In the genomic region with DNA sequence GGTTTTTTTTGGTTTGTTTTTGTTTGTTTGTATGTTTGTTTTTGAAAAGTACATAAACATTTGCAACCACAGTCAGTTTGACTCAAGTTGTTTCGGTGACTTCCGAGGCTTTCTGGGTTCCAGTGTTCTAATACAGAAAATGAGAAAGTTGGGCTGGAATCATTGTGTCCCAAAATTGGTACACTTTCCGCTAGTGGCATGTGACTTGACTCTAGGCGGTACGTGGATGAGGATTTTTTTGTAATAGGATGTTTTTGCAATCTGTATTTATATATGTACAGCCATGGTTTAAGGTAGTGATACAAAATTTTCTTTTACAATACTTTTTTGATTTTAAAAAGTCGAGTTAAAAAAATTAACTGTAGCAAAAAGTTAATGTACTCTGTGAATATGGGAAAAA, we compare ENCODE assay signal across 11 cellular contexts. TPM values are rescaled to one million over a fixed set of nuclear protein-coding genes. Genes with fewer than 3 reads are reported as not detected.
A peak's percentile ranks its signal among the peaks of the same experiment; 100 is the strongest.
DNase-seq lines count a peak whose midpoint lies in the region; ATAC-seq and TF ChIP-seq lines count a peak whose summit lies in the region.
"Had no signal": no experiment of that assay in that cellular context is flagged by ENCODE, and none has a peak within 500 bp of the region (broad histone marks: within the 10 kb centered on the region; RNA-seq: fewer than 3 reads in every experiment).

No MANE protein-coding gene starts in this region.

- H3K4me3 ChIP-seq in PC-3 (ENCODE audit: low read length): peak overlapping the region; percentile 86
- peak overlapping the region; percentile 96 for H3K4me3 ChIP-seq in epithelial cell of esophagus (ENCODE audit: low read length)
- H3K4me3 ChIP-seq in sigmoid colon: no peak overlapping the region

- TF ChIP-seq EP300 in sigmoid colon (IDR thresholded peaks at IDR 0.05): no peak

- peak overlapping the region; percentile 88 for H3K4me2 ChIP-seq in PC-3 (ENCODE audit: low read length)

- H3K36me3 ChIP-seq in PC-3 (ENCODE audit: low read depth, low read length) (peaks cover 8% of the 10 kb centered on the region), sigmoid colon (peaks cover 0 to 15% (median 0%) of the 10 kb centered on the region in 4 donors)

- ATAC-seq in activated CD4-positive, alpha-beta T cell treated with anti-CD3 and anti-CD28 coated beads for 36 hours: no peak
- ATAC-seq in PC-3: no peak
- ATAC-seq in HG03432 (IDR thresholded peaks at IDR 0.05; ENCODE audit: unreplicated experiment): no peak

- H3K27ac Mint-ChIP-seq in activated CD4-positive, alpha-beta T cell treated with anti-CD3 and anti-CD28 coated beads for 36 hours: no peak overlapping the region
- no peak overlapping the region for H3K27ac Mint-ChIP-seq in progenitor cell of endocrine pancreas

- no peak overlapping the region for H3K27ac ChIP-seq in PC-3 (ENCODE audit: low read length)
- H3K27ac ChIP-seq in sigmoid colon: no peak overlapping the region
- H3K27ac ChIP-seq: thyroid gland had no signal

- H3K9me3 ChIP-seq in PC-3 (ENCODE audit: low read length) (no peaks in the 10 kb centered on the region), sigmoid colon (no peaks in the 10 kb centered on the region)
- H3K9me3 ChIP-seq: thyroid gland had no signal

- H3F3A ChIP-seq in PC-3 (ENCODE audit: low read length, unreplicated experiment): no peaks in the 10 kb centered on the region

- no peak overlapping the region for H2AFZ ChIP-seq in PC-3 (ENCODE audit: low read length)

- H3K36me3 Mint-ChIP-seq in activated CD4-positive, alpha-beta T cell treated with anti-CD3 and anti-CD28 coated beads for 36 hours (ENCODE audit: low read depth): peaks cover 13% of the 10 kb centered on the region
- peaks cover 20% of the 10 kb centered on the region for H3K36me3 Mint-ChIP-seq in progenitor cell of endocrine pancreas (ENCODE audit: insufficient read depth)

- H3K27me3 ChIP-seq in PC-3 (ENCODE audit: low read length) (no peaks in the 10 kb centered on the region), sigmoid colon (no peaks in the 10 kb centered on the region)
- H3K27me3 ChIP-seq: thyroid gland had no signal

- no peaks in the 10 kb centered on the region for H3K27me3 Mint-ChIP-seq in activated CD4-positive, alpha-beta T cell treated with anti-CD3 and anti-CD28 coated beads for 36 hours
- H3K27me3 Mint-ChIP-seq in progenitor cell of endocrine pancreas: no peaks in the 10 kb centered on the region

- 93% methylated on average over 6 of the region's 6 CpGs for WGBS in sigmoid colon, 2 donors

- peak overlapping the region; percentile 89 for H3K4me3 Mint-ChIP-seq in activated CD4-positive, alpha-beta T cell treated with anti-CD3 and anti-CD28 coated beads for 36 hours
- peak overlapping the region; percentile 94 for H3K4me3 Mint-ChIP-seq in progenitor cell of endocrine pancreas (ENCODE audit: low read depth)

- H3K9me3 Mint-ChIP-seq in activated CD4-positive, alpha-beta T cell treated with anti-CD3 and anti-CD28 coated beads for 36 hours (ENCODE audit: low read depth): peaks cover 1% of the 10 kb centered on the region
- H3K9me3 Mint-ChIP-seq in progenitor cell of endocrine pancreas (ENCODE audit: low read depth): peaks cover 15% of the 10 kb centered on the region

- H3K79me2 ChIP-seq in PC-3 (ENCODE audit: low read length): peaks cover 63% of the 10 kb centered on the region

- BruUV-seq in PC-3 (replicated peaks; lab: Mats Ljungman, UMichigan): no TSS peak

- 0 out of 2 replicates have a peak, but pooled peaks cover 3% of the 10 kb centered on the region for H4K20me1 ChIP-seq in PC-3 (ENCODE audit: low read length)

- intact Hi-C loops in activated CD4-positive, alpha-beta T cell treated with anti-CD3 and anti-CD28 coated beads for 36 hours (cut with DNase I, micrococcal nuclease): loop anchor here in 1 of 2 experiments (5.0 to 10.0 kb wide), 2 partner anchors 136 to 532 kb away; a partner anchor contains a TSS
- intact Hi-C loops in PC-3 (cut with micrococcal nuclease) (no loop called here), sigmoid colon (cut with DNase I) (loop anchor here (10.0 kb wide), 1 partner anchor 492 kb away; a partner anchor contains a TSS)

- H3K9ac ChIP-seq in PC-3 (ENCODE audit: low read length): peak overlapping the region; percentile 90; the same call in 1 of the 2 replicates

- H3K4me1 ChIP-seq in PC-3 (ENCODE audit: insufficient read depth, low read length) (peaks cover 31% of the 10 kb centered on the region), sigmoid colon (peaks cover 0 to 21% (median 12%) of the 10 kb centered on the region in 4 donors)

- H3K4me1 Mint-ChIP-seq in activated CD4-positive, alpha-beta T cell treated with anti-CD3 and anti-CD28 coated beads for 36 hours: peaks cover 30% of the 10 kb centered on the region
- H3K4me1 Mint-ChIP-seq in progenitor cell of endocrine pancreas (ENCODE audit: low read depth): peaks cover 9% of the 10 kb centered on the region

- no peak for TF ChIP-seq CTCF in PC-3 (conservative IDR thresholded peaks at IDR 0.05; ENCODE audit: low read depth, low read length)
- no peak for TF ChIP-seq CTCF in epithelial cell of esophagus (IDR thresholded peaks at IDR 0.05; ENCODE audit: insufficient read depth, low read depth, low read length, missing control alignments)
- no peak for TF ChIP-seq CTCF in progenitor cell of endocrine pancreas (IDR thresholded peaks at IDR 0.05; ENCODE audit: unreplicated experiment)
- no peak for TF ChIP-seq CTCF in sigmoid colon (IDR thresholded peaks at IDR 0.05)

- no peaks in the 10 kb centered on the region for H3K9me2 ChIP-seq in PC-3 (replicated peaks; ENCODE audit: low read length)

- POLR2A ChIA-PET in activated CD4-positive, alpha-beta T cell treated with anti-CD3 and anti-CD28 coated beads for 36 hours (lab: Charles Lee): interaction anchor here (0.8 kb wide), 1 partner anchor 26 kb away, joined by 3 read pairs; no protein-coding TSS in a partner anchor
- POLR2A ChIA-PET in PC-3 (lab: Charles Lee; ENCODE audit: unreplicated experiment): no interaction called here

- DNase-seq in activated CD4-positive, alpha-beta T cell treated with anti-CD3 and anti-CD28 coated beads for 36 hours: no peak
- DNase-seq in activated CD4-positive, alpha-beta T cell treated with anti-CD3 and anti-CD28 coated beads for 48 hours: no peak
- no peak for DNase-seq in PC-3
- DNase-seq in epithelial cell of esophagus (ENCODE audit: low read depth): no peak
- no peak for DNase-seq in progenitor cell of endocrine pancreas (ENCODE audit: low spot score, unreplicated experiment)
- no peak for DNase-seq in sigmoid colon
- DNase-seq in SKM-1 treated with dmso at 0.1 percent for 144 hours (lab: John Stamatoyannopoulos, UW; ENCODE audit: unreplicated experiment): no peak
- DNase-seq: cerebellar nuclear complex, NCI-H510A treated with DMSO at 0.1 percent for 48 hours, thyroid gland had no signal

- TF ChIP-seq POLR2A in sigmoid colon (IDR thresholded peaks at IDR 0.05): no peak

- CTCF ChIA-PET in activated CD4-positive, alpha-beta T cell treated with anti-CD3 and anti-CD28 coated beads for 36 hours (lab: Charles Lee): no interaction called here
- CTCF ChIA-PET in PC-3 (lab: Charles Lee): no interaction called here

RNA-seq across cellular contexts. Expression of a gene that starts 1.7 kb away (rescaled TPM):
- total RNA-seq in activated CD4-positive, alpha-beta T cell treated with anti-CD3 and anti-CD28 coated beads for 36 hours: 100 to 1,000 TPM in 1 of 2 experiments, 10 to 100 TPM in 1; 78.3 to 104 TPM
- total RNA-seq in PC-3 (2014; rRNA removed) (85.6 and 103 TPM in 2 replicates), progenitor cell of endocrine pancreas (84.8 and 94.7 TPM in 2 replicates), sigmoid colon (100 to 1,000 TPM; 109 to 138 (median 118) TPM)
- polyA plus RNA-seq in sigmoid colon: 10 to 100 TPM; 72.1 to 90.2 (median 76.3) TPM

RNA-seq across cellular contexts. Expression of a gene that starts 52.3 kb away (rescaled TPM):
- not detected for total RNA-seq in activated CD4-positive, alpha-beta T cell treated with anti-CD3 and anti-CD28 coated beads for 36 hours
- total RNA-seq in PC-3 (2014; rRNA removed) (not detected in 2 replicates), progenitor cell of endocrine pancreas (not detected in 2 replicates), sigmoid colon (not detected)
- polyA plus RNA-seq in sigmoid colon: 1 to 10 TPM; 1.5 to 8.4 (median 2.3) TPM
- total RNA-seq: thyroid gland had no signal

Comparison
In these comparisons a context has a peak if more than half of its experiments do, and no peak if none do; other contexts are left out.
1. H3K4me3 ChIP-seq: peak in PC-3 (single experiment) and epithelial cell of esophagus (single experiment); none in sigmoid colon (0 of 4).